Comparison of ENCODE assay signal across 28 cellular contexts in the genomic region with DNA sequence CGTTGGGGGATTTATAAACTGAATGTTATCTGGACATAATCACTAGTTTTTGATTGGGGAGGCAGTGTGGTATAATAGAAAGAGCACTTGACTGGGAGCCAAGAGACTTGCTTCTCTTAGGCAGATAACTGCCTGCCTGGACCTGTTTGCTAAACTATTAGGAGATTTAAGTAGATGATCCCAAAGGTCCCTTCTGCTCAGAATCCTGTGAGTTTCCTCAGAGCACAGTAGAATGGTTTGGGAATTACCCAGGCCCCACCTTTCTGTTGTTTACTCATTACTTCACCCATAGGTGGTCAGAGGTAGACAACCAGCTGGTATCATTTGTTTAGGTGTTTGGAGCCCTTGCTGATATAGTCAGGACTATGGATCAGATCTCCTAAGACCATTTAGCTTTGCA. TPM values are rescaled to one million over a fixed set of nuclear protein-coding genes. Genes with fewer than 3 reads are reported as not detected.
DNase-seq lines count a peak whose midpoint lies in the region; ATAC-seq, FAIRE-seq and TF ChIP-seq lines count a peak whose summit lies in the region.
"Had no signal": no experiment of that assay in that cellular context is flagged by ENCODE, and none has a peak within 500 bp of the region (broad histone marks: within the 10 kb centered on the region; RNA-seq: fewer than 3 reads in every experiment).

No MANE protein-coding gene starts in this region.

- no peak overlapping the region for H3K4me3 ChIP-seq in mammary epithelial cell (replicated peaks in 1 of 3; ENCODE audit: insufficient read depth in 1 of 3, low read depth in 2 of 3, low read length in 3 of 3)
- H3K4me3 ChIP-seq in bronchial epithelial cell (ENCODE audit: low read depth, low read length), result no peak overlapping the region
- H3K4me3 ChIP-seq in GM23248, result no peak overlapping the region
- H3K4me3 ChIP-seq: HAP-1, K562 had no signal

- no peaks in the 10 kb centered on the region for H3K9me2 ChIP-seq in GM23248 (ENCODE audit: insufficient read depth)

- POLR2A ChIA-PET in MCF 10A (lab: Yijun Ruan, JAX), result interaction anchor here (0.7 kb wide), 1 partner anchor 96 kb away, joined by 3 read pairs; no protein-coding TSS in a partner anchor

- H3K79me2 ChIP-seq in mammary epithelial cell (ENCODE audit: insufficient read depth, low read length) (no peaks in the 10 kb centered on the region), GM23248 (ENCODE audit: insufficient read depth) (peaks cover 5% of the 10 kb centered on the region; the same call in 1 of the 2 replicates)

- FAIRE-seq in bronchial epithelial cell (lab: Jason Lieb, UNC) (no peak), RCC 7860 (lab: Jason Lieb, UNC) (no peak)
- FAIRE-seq: HTR-8/SVneo, K562 had no signal

- in situ Hi-C loops in mammary epithelial cell (cut with MboI; ENCODE audit: low sequenced_read_pairs in 2 of 2), result no loop called here
- in situ Hi-C loops in GM23248 (cut with MboI), result no loop called here

- CTCF ChIA-PET in mammary epithelial cell (lab: Charles Lee; ENCODE audit: low non-redundant PET) (no interaction called here), MCF 10A (lab: Yijun Ruan, JAX) (interaction anchor here (0.9 kb wide), 1 partner anchor 129 kb away, joined by 4 read pairs; no protein-coding TSS in a partner anchor)

- H3K9ac ChIP-seq in mammary epithelial cell (ENCODE audit: insufficient read depth, low read length), result no peak overlapping the region
- H3K9ac ChIP-seq in GM23248, result no peak overlapping the region

- H3K4me1 ChIP-seq in mammary epithelial cell (ENCODE audit: insufficient read depth, low read length) (peaks cover 10% of the 10 kb centered on the region), GM23248 (ENCODE audit: insufficient read depth) (peaks cover 27% of the 10 kb centered on the region)

- no peaks in the 10 kb centered on the region for H4K20me1 ChIP-seq in mammary epithelial cell (ENCODE audit: insufficient read depth, low read length)
- H4K20me1 ChIP-seq in GM23248 (ENCODE audit: insufficient read depth), result no peaks in the 10 kb centered on the region

- H2AFZ ChIP-seq in mammary epithelial cell (ENCODE audit: low read depth, low read length) (no peak overlapping the region), GM23248 (no peak overlapping the region)

- intact Hi-C loops in mammary epithelial cell (cut with micrococcal nuclease), result no loop called here
- intact Hi-C loops in MCF 10A (cut with micrococcal nuclease), result no loop called here

- dilution Hi-C loops in mammary epithelial cell (cut with HindIII; ENCODE audit: low sequenced_read_pairs), result no loop called here

- TF ChIP-seq CTCF in mammary epithelial cell (conservative IDR thresholded peaks at IDR 0.05 in 1 of 2, IDR thresholded peaks at IDR 0.05 in 1 of 2; ENCODE audit: extremely low read depth in 1 of 2, insufficient read depth in 1 of 2, low read depth in 1 of 2, low read length in 2 of 2), result no peak
- no peak for TF ChIP-seq CTCF in MCF 10A (IDR thresholded peaks at IDR 0.05; ENCODE audit: unreplicated experiment)
- no peak for TF ChIP-seq CTCF in bronchial epithelial cell (IDR thresholded peaks at IDR 0.05; ENCODE audit: insufficient read depth, low read length, severe bottlenecking)

- 15% methylated on average over 1 of the region's 1 CpG for WGBS in mammary epithelial cell (ENCODE audit: low coverage, missing lambda C conversion rate)
- 78 to 82% methylated on average over 1 of the region's 1 CpG for WGBS in GM23248 (ENCODE audit: low coverage in 1 of 2, low lambda C conversion rate in 2 of 2, missing lambda C conversion rate in 2 of 2), 2 experiments

- H3K27ac Mint-ChIP-seq in MCF 10A (ENCODE audit: low read depth, unreplicated experiment), result no peak overlapping the region
- H3K27ac Mint-ChIP-seq: CD4-positive, alpha-beta memory T cell; HFFc6; T-cell had no signal

- H3K4me3 Mint-ChIP-seq in MCF 10A (ENCODE audit: unreplicated experiment), result no peak overlapping the region
- H3K4me3 Mint-ChIP-seq: CD4-positive, alpha-beta memory T cell; HFFc6; T-cell had no signal

- peaks cover 27% of the 10 kb centered on the region; the same call in 1 of the 2 replicates for H3F3A ChIP-seq in GM23248 (ENCODE audit: insufficient read depth)

- DNase-seq in mammary epithelial cell, result peak; percentile 24
- DNase-seq in MCF 10A (ENCODE audit: unreplicated experiment), result no peak
- DNase-seq in NCI-H2171 treated with DMSO at 0.1 percent for 48 hours (lab: John Stamatoyannopoulos, UW), result peak; percentile 69
- peak; percentile 61 for DNase-seq in bronchial epithelial cell (ENCODE audit: low read depth)
- no peak for DNase-seq in GM23248
- no peak for DNase-seq in RCC 7860 (ENCODE audit: low spot score)
- DNase-seq: C1 segment of cervical spinal cord; CD4-positive, alpha-beta memory T cell; COR-L47; DND-41; GOT3; HFFc6; Kasumi-1; MV-4-11; NCI-H2029; NCI-H345; NCI-H510A treated with DMSO at 0.1 percent for 48 hours; NCI-H748 treated with DMSO at 0.1 percent for 48 hours; SHP77; T-cell had no signal

- no peaks in the 10 kb centered on the region for H3K4me1 Mint-ChIP-seq in MCF 10A (ENCODE audit: insufficient read depth, unreplicated experiment)
- H3K4me1 Mint-ChIP-seq: T-cell had no signal

- H3K9me3 ChIP-seq in mammary epithelial cell (replicated peaks; ENCODE audit: insufficient read depth, low read length) (no peaks in the 10 kb centered on the region), GM23248 (ENCODE audit: low read depth) (no peaks in the 10 kb centered on the region)
- H3K9me3 ChIP-seq: HAP-1 had no signal

- H3K27ac ChIP-seq in mammary epithelial cell (ENCODE audit: insufficient read depth, low read depth, low read length) (no peak overlapping the region), GM23248 (no peak overlapping the region)
- H3K27ac ChIP-seq: RWPE1 had no signal

- H3K9me3 Mint-ChIP-seq in MCF 10A (ENCODE audit: unreplicated experiment), result no peaks in the 10 kb centered on the region
- H3K9me3 Mint-ChIP-seq: T-cell had no signal

- H3K36me3 ChIP-seq in mammary epithelial cell (ENCODE audit: insufficient read depth, low read length) (no peaks in the 10 kb centered on the region), bronchial epithelial cell (ENCODE audit: control insufficient read depth, insufficient read depth, low read length) (peaks cover 2% of the 10 kb centered on the region), GM23248 (ENCODE audit: low read depth) (peaks cover 36% of the 10 kb centered on the region)
- H3K36me3 ChIP-seq: HAP-1 had no signal

- no peak for ATAC-seq in HG02763 (IDR thresholded peaks at IDR 0.05; ENCODE audit: unreplicated experiment)
- ATAC-seq: K562, T-cell had no signal

- no peak overlapping the region for H3K4me2 ChIP-seq in mammary epithelial cell (ENCODE audit: insufficient read depth, low read depth, low read length)
- no peak overlapping the region for H3K4me2 ChIP-seq in GM23248 (ENCODE audit: unreplicated experiment)

- H3K27me3 Mint-ChIP-seq in MCF 10A (ENCODE audit: insufficient read depth, unreplicated experiment), result no peaks in the 10 kb centered on the region
- H3K27me3 Mint-ChIP-seq: CD4-positive, alpha-beta memory T cell; T-cell had no signal

- peaks cover 32% of the 10 kb centered on the region for H3K36me3 Mint-ChIP-seq in MCF 10A (ENCODE audit: insufficient read depth, unreplicated experiment)

- H3K27me3 ChIP-seq in mammary epithelial cell (ENCODE audit: insufficient read depth, low read length) (no peaks in the 10 kb centered on the region), bronchial epithelial cell (ENCODE audit: control insufficient read depth, insufficient read depth, low read length) (no peaks in the 10 kb centered on the region), GM23248 (replicated peaks; ENCODE audit: insufficient read depth) (no peaks in the 10 kb centered on the region)

- BruUV-seq in mammary epithelial cell (replicated peaks; lab: Mats Ljungman, UMichigan) (no TSS peak), MCF 10A (replicated peaks; lab: Mats Ljungman, UMichigan) (no TSS peak)

RNA-seq across cellular contexts. Expression of a gene that starts 10.3 kb away (rescaled TPM):
- not detected for total RNA-seq in mammary epithelial cell
- polyA plus RNA-seq in mammary epithelial cell, result not detected
- not detected for polyA minus RNA-seq in mammary epithelial cell
- not detected in 2 replicates for total RNA-seq in MCF 10A (2022)
- total RNA-seq in bronchial epithelial cell, result 0.53 TPM in 1 of 2 replicates, not detected in the other
- 54.0 and 54.8 TPM in 2 replicates for total RNA-seq in GM23248 (2014; rRNA removed; shearing (Covaris generic))
- polyA plus RNA-seq in GM23248 (2016; fragmentation: Nextera tagmentation; extraction: Ambion mirVana), result 71.6 and 73.7 TPM in 2 replicates
- total RNA-seq: A673; CD4-positive, alpha-beta memory T cell; K562; M059J; SK-MEL-5 had no signal
- polyA plus RNA-seq: CD4-positive, alpha-beta memory T cell; K562 had no signal

Comparison
In these comparisons a context has a peak if more than half of its experiments do, and no peak if none do; other contexts are left out.
1. DNase-seq: peak in mammary epithelial cell (single experiment), NCI-H2171 treated with DMSO at 0.1 percent for 48 hours (single experiment) and bronchial epithelial cell (single experiment); none in MCF 10A (single experiment), GM23248 (single experiment) and RCC 7860 (single experiment).
2. RNA of a gene that starts 10.3 kb away (total RNA-seq): 54.0 to 54.8 TPM in GM23248; 0.53 TPM in bronchial epithelial cell, not detected in mammary epithelial cell and not detected in MCF 10A; every median in the first group is over 10 times any median in the second.